Comparison of ENCODE assay signal across 6 cellular contexts in genomic region chr14:22819191-22819988, GRCh38. TPM values are rescaled to one million over a fixed set of nuclear protein-coding genes. Genes with fewer than 3 reads are reported as not detected.
DNase-seq lines count a peak whose midpoint lies in the region; ATAC-seq and TF ChIP-seq lines count a peak whose summit lies in the region.

No MANE protein-coding gene starts in this region.

- H3K9me3 Mint-ChIP-seq in HFFc6, result no peaks in the 10 kb centered on the region

- peak overlapping the region; percentile 98 for H3K27ac Mint-ChIP-seq in HFFc6

- H3K36me3 Mint-ChIP-seq in HFFc6 (ENCODE audit: low read depth), result no peaks in the 10 kb centered on the region

- H3K9me3 ChIP-seq in mucosa of descending colon, result no peaks in the 10 kb centered on the region

- peaks cover 63% of the 10 kb centered on the region for H3K4me1 Mint-ChIP-seq in HFFc6 (ENCODE audit: low read depth)

- H3K4me1 ChIP-seq in mucosa of descending colon (ENCODE audit: low read depth), result peaks cover 14% of the 10 kb centered on the region

- peak overlapping the region; percentile 61 for H3K4me3 Mint-ChIP-seq in HFFc6

- ATAC-seq in mucosa of descending colon (peak; percentile 19), GM18867 (IDR thresholded peaks at IDR 0.05; ENCODE audit: unreplicated experiment) (no peak)

- no peak for TF ChIP-seq CTCF in HFFc6 (IDR thresholded peaks at IDR 0.05)
- TF ChIP-seq CTCF in mucosa of descending colon (IDR thresholded peaks at IDR 0.05), result no peak

- no peaks in the 10 kb centered on the region for H3K36me3 ChIP-seq in mucosa of descending colon (ENCODE audit: low read depth)

- no peak overlapping the region for H3K4me3 ChIP-seq in mucosa of descending colon

- DNase-seq in HFFc6 (peak; percentile 74), amniotic epithelial cell (ENCODE audit: low read depth) (peak; percentile 88), mucosa of descending colon (peak; percentile 55 to 68 (median 56)), AML-193 (lab: John Stamatoyannopoulos, UW) (no peak), NCI-H748 (lab: John Stamatoyannopoulos, UW; ENCODE audit: unreplicated experiment) (no peak)

- intact Hi-C loops in mucosa of descending colon (cut with DNase I, micrococcal nuclease), result no loop called here

- H3K27me3 Mint-ChIP-seq in HFFc6 (ENCODE audit: insufficient read depth), result no peaks in the 10 kb centered on the region

RNA-seq across cellular contexts. Expression of gene SLC7A7, which starts 4.2 kb away (rescaled TPM):
- total RNA-seq in HFFc6 (2021; fragmentation: NEBNext Ultra II Directional; extraction: Animal tissue kit (Norgen Biotek cat#: 25700)), result 1 to 10 TPM in 1 of 6 experiments, under 1 TPM in 5; 0.31 to 1.3 (median 0.56) TPM
- total RNA-seq in mucosa of descending colon, result 10 to 100 TPM in 2 of 3 donors, 1 to 10 TPM in 1; 7.6 to 13.7 (median 13.2) TPM

RNA-seq across cellular contexts. Expression of gene MRPL52, which starts 10.3 kb away (rescaled TPM):
- 100 to 1,000 TPM; 135 to 195 (median 167) TPM for total RNA-seq in HFFc6 (2021; fragmentation: NEBNext Ultra II Directional; extraction: Animal tissue kit (Norgen Biotek cat#: 25700))
- 10 to 100 TPM; 59.1 to 79.1 (median 64.5) TPM for total RNA-seq in mucosa of descending colon

RNA-seq across cellular contexts. Expression of gene MMP14, which starts 17.0 kb away (rescaled TPM):
- 100 to 1,000 TPM; 284 to 322 (median 298) TPM for total RNA-seq in HFFc6 (2021; fragmentation: NEBNext Ultra II Directional; extraction: Animal tissue kit (Norgen Biotek cat#: 25700))
- total RNA-seq in mucosa of descending colon, result 100 to 1,000 TPM in 2 of 3 donors, 10 to 100 TPM in 1; 48.1 to 161 (median 104) TPM

RNA-seq across cellular contexts. Expression of gene LRP10, which starts 52.1 kb away (rescaled TPM):
- total RNA-seq in HFFc6 (2021; fragmentation: NEBNext Ultra II Directional; extraction: Animal tissue kit (Norgen Biotek cat#: 25700)), result 100 to 1,000 TPM; 168 to 226 (median 186) TPM
- 100 to 1,000 TPM; 218 to 276 (median 245) TPM for total RNA-seq in mucosa of descending colon

RNA-seq across cellular contexts. Expression of gene OXA1L, which starts 52.9 kb away (rescaled TPM):
- total RNA-seq in HFFc6 (2021; fragmentation: NEBNext Ultra II Directional; extraction: Animal tissue kit (Norgen Biotek cat#: 25700)), result 100 to 1,000 TPM in 2 of 6 experiments, 10 to 100 TPM in 4; 87.1 to 108 (median 92.9) TPM
- 100 to 1,000 TPM in 2 of 3 donors, 10 to 100 TPM in 1; 97.1 to 137 (median 115) TPM for total RNA-seq in mucosa of descending colon

Comparison
In these comparisons a context has a peak if more than half of its experiments do, and no peak if none do; other contexts are left out.
1. DNase-seq: peak in HFFc6 (single experiment), amniotic epithelial cell (single experiment) and mucosa of descending colon (3 of 3); none in AML-193 (0 of 2) and NCI-H748 (single experiment).